Comparison of ENCODE assay signal across 11 cellular contexts in genomic region chr10:91856637-91857036, GRCh38. TPM values are rescaled to one million over a fixed set of nuclear protein-coding genes. Genes with fewer than 3 reads are reported as not detected.
DNase-seq lines count a peak whose midpoint lies in the region; ATAC-seq and TF ChIP-seq lines count a peak whose summit lies in the region.
"Had no signal": no experiment of that assay in that cellular context is flagged by ENCODE, and none has a peak within 500 bp of the region (broad histone marks: within the 10 kb centered on the region; RNA-seq: fewer than 3 reads in every experiment).

No MANE protein-coding gene starts in this region.

- 92 to 100% methylated on average over 1 to 3 of the region's 6 CpGs for WGBS in endodermal cell (ENCODE audit: insufficient coverage in 1 of 2, insufficient read length in 1 of 2), 2 experiments

- H3K27ac ChIP-seq in endodermal cell (ENCODE audit: low read depth, low read length) (no peak overlapping the region), parathyroid adenoma (no peak overlapping the region)
- H3K27ac ChIP-seq: upper lobe of left lung had no signal

- intact Hi-C loops in natural killer cell (cut with micrococcal nuclease): loop anchor here (2.0 kb wide), 1 partner anchor 56 kb away; no protein-coding TSS in a partner anchor

- ATAC-seq in natural killer cell: no peak

- H3K9ac ChIP-seq in endodermal cell (ENCODE audit: extremely low read depth, low read length, poor library complexity, severe bottlenecking) (no peak overlapping the region), parathyroid adenoma (no peak overlapping the region)

- H3K9me3 Mint-ChIP-seq in endodermal cell: no peaks in the 10 kb centered on the region
- H3K9me3 Mint-ChIP-seq in natural killer cell: no peaks in the 10 kb centered on the region

- H3K4me2 ChIP-seq in parathyroid adenoma (ENCODE audit: low read length): no peak overlapping the region

- H3K4me3 ChIP-seq in NB4 (ENCODE audit: low read depth, low read length) (no peak overlapping the region), endodermal cell (ENCODE audit: low read length) (no peak overlapping the region), parathyroid adenoma (ENCODE audit: low read depth, low read length) (no peak overlapping the region)
- H3K4me3 ChIP-seq: upper lobe of left lung had no signal

- no peak for TF ChIP-seq POLR2A in NB4 (IDR thresholded peaks at IDR 0.05; ENCODE audit: extremely low read depth, insufficient read length)

- H3K4me3 Mint-ChIP-seq in endodermal cell: no peak overlapping the region
- no peak overlapping the region for H3K4me3 Mint-ChIP-seq in natural killer cell

- TF ChIP-seq CTCF in NB4 (IDR thresholded peaks at IDR 0.05; ENCODE audit: low read depth, low read length): peak; percentile 33
- TF ChIP-seq CTCF in endodermal cell (conservative IDR thresholded peaks at IDR 0.05): peak; percentile 72
- TF ChIP-seq CTCF in parathyroid adenoma (IDR thresholded peaks at IDR 0.05): peak; percentile 30
- TF ChIP-seq CTCF in natural killer cell (IDR thresholded peaks at IDR 0.05): no peak

- H3K36me3 Mint-ChIP-seq in endodermal cell (ENCODE audit: low read depth) (peaks cover 70% of the 10 kb centered on the region), natural killer cell (peaks cover 27% of the 10 kb centered on the region)

- H3K79me2 ChIP-seq in parathyroid adenoma: no peaks in the 10 kb centered on the region

- H3K27me3 ChIP-seq in endodermal cell (ENCODE audit: control insufficient read depth, insufficient read depth, low read length, poor library complexity, severe bottlenecking) (no peaks in the 10 kb centered on the region), parathyroid adenoma (ENCODE audit: control insufficient read depth, insufficient read depth, low read length) (no peaks in the 10 kb centered on the region)
- H3K27me3 ChIP-seq: upper lobe of left lung had no signal

- H3K27ac Mint-ChIP-seq in endodermal cell (peak overlapping the region; percentile 7), natural killer cell (peak overlapping the region in 1 of 2 donors; percentile 4)

- H3K36me3 ChIP-seq in endodermal cell (ENCODE audit: control insufficient read depth, insufficient read depth, low read length): peaks cover 84% of the 10 kb centered on the region
- no peaks in the 10 kb centered on the region for H3K36me3 ChIP-seq in parathyroid adenoma (ENCODE audit: control insufficient read depth, insufficient read depth, low read length)

- H2AFZ ChIP-seq in parathyroid adenoma: no peak overlapping the region

- H3K9me3 ChIP-seq in endodermal cell (ENCODE audit: control insufficient read depth, low read length) (no peaks in the 10 kb centered on the region), parathyroid adenoma (ENCODE audit: control insufficient read depth, low read length) (no peaks in the 10 kb centered on the region)
- H3K9me3 ChIP-seq: upper lobe of left lung had no signal

- H3K4me1 Mint-ChIP-seq in endodermal cell (no peaks in the 10 kb centered on the region), natural killer cell (no peaks in the 10 kb centered on the region)

- H3K27me3 Mint-ChIP-seq in endodermal cell (ENCODE audit: insufficient read depth) (no peaks in the 10 kb centered on the region), natural killer cell (ENCODE audit: low read depth in 2 of 2) (no peaks in the 10 kb centered on the region)

- DNase-seq in NCI-H1694 (lab: John Stamatoyannopoulos, UW) (peak; percentile 2), NCI-H1694 treated with DMSO at 0.1 percent for 48 hours (lab: John Stamatoyannopoulos, UW) (no peak), NB4 (ENCODE audit: low read depth) (peak; percentile 35), endodermal cell (no peak), occipital lobe (lab: John Stamatoyannopoulos, UW) (no peak), natural killer cell (no peak), A172 (ENCODE audit: low spot score) (no peak)
- DNase-seq: activated CD4-positive, alpha-beta T cell treated with anti-CD3 and anti-CD28 coated beads for 4 hours; head of caudate nucleus; upper lobe of left lung had no signal

- H3K4me1 ChIP-seq in endodermal cell (ENCODE audit: control insufficient read depth, insufficient read depth, low read length) (peaks cover 4% of the 10 kb centered on the region), parathyroid adenoma (no peaks in the 10 kb centered on the region)
- H3K4me1 ChIP-seq: upper lobe of left lung had no signal

RNA-seq across cellular contexts. Expression of gene FGFBP3, which starts 52.6 kb away (rescaled TPM):
- total RNA-seq in endodermal cell (10 to 100 TPM in 1 of 2 donors, 1 to 10 TPM in 1; 4.3 to 19.0 TPM), occipital lobe (29.8 TPM), natural killer cell (1 to 10 TPM; 2.0 to 2.9 (median 2.4) TPM)
- 471 TPM for polyA plus RNA-seq in endodermal cell (2013, experiment 1 of 2)
- polyA plus RNA-seq in endodermal cell (2013, experiment 2 of 2): 434 TPM
- total RNA-seq in A172 (2014; rRNA removed; shearing (Covaris generic)): 0.38 TPM in 2 replicates

RNA-seq across cellular contexts. Expression of gene TNKS2, which starts 58.4 kb away (rescaled TPM):
- total RNA-seq in endodermal cell: 10 to 100 TPM; 51.3 to 59.9 TPM
- 52.6 TPM for polyA plus RNA-seq in endodermal cell (2013, experiment 1 of 2)
- polyA plus RNA-seq in endodermal cell (2013, experiment 2 of 2): 48.6 TPM
- total RNA-seq in occipital lobe: 151 TPM
- total RNA-seq in natural killer cell: 10 to 100 TPM; 47.0 to 50.9 (median 47.9) TPM
- total RNA-seq in A172 (2014; rRNA removed; shearing (Covaris generic)): 31.3 and 32.1 TPM in 2 replicates

Comparison
In these comparisons a context has a peak if more than half of its experiments do, and no peak if none do; other contexts are left out.
1. DNase-seq: peak in NCI-H1694 (single experiment) and NB4 (single experiment); none in NCI-H1694 treated with DMSO at 0.1 percent for 48 hours (single experiment), endodermal cell (single experiment), occipital lobe (single experiment), natural killer cell (single experiment) and A172 (single experiment).